ENCODE assay signal across 1 cellular context in the genomic region with DNA sequence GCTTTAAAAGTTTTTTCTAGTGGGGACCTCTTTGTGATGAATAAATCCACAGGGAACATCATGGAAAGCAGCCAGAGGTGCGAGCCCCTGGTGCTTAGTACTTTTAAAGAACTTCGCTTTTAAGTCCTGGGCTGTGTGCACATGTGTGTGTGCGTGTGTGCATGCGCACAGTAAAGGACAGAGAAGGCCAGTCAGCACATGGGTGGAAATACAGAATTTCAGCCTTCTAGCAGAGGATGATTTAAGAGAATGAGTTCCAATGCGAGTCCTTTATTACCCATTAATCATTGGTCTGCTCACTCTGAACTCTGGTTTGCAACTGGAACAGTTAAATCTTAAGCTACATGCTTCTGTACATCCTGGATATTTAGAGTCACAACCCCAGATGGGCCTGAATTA.
TF ChIP-seq lines count a peak whose summit lies in the region.

No MANE protein-coding gene starts in this region.

TF ChIP-seq in K562, 482 proteins besides CTCF, POLR2A, EP300 and RAD21:
- no peak for TF ChIP-seq KLF16 (IDR thresholded peaks at IDR 0.05)
- 0 out of 2 replicates have a peak, but pooled peaks have one; percentile 31 for TF ChIP-seq ZNF175 (CRISPR knock-in tag; IDR thresholded peaks at IDR 0.05; ENCODE audit: low read depth)
